Comparison of ENCODE assay signal across 25 cellular contexts in genomic region chr4:86530183-86530582, GRCh38.
DNase-seq lines count a peak whose midpoint lies in the region; ATAC-seq, FAIRE-seq and TF ChIP-seq lines count a peak whose summit lies in the region.
"Had no signal": no experiment of that assay in that cellular context is flagged by ENCODE, and none has a peak within 500 bp of the region (broad histone marks: within the 10 kb centered on the region; RNA-seq: fewer than 3 reads in every experiment).

No MANE protein-coding gene starts in this region.

- peak; percentile 58 for ATAC-seq in GM18505 (IDR thresholded peaks at IDR 0.05; ENCODE audit: unreplicated experiment)
- ATAC-seq in GM19463 (IDR thresholded peaks at IDR 0.05; ENCODE audit: unreplicated experiment): peak; percentile 86
- ATAC-seq in HG02798 (IDR thresholded peaks at IDR 0.05; ENCODE audit: poor library complexity, unreplicated experiment): peak; percentile 44
- ATAC-seq in HG03432 (IDR thresholded peaks at IDR 0.05; ENCODE audit: unreplicated experiment): peak; percentile 85
- ATAC-seq in GM21528 (IDR thresholded peaks at IDR 0.05; ENCODE audit: low FRiP score, unreplicated experiment): no peak
- no peak for ATAC-seq in right cardiac atrium

- no peak overlapping the region for H3K4me3 ChIP-seq in right cardiac atrium (ENCODE audit: low read length)
- H3K4me3 ChIP-seq: dorsolateral prefrontal cortex had no signal

- no peak overlapping the region for H3K27ac ChIP-seq in right cardiac atrium (ENCODE audit: low read length)
- H3K27ac ChIP-seq: dorsolateral prefrontal cortex had no signal

- no peak for TF ChIP-seq POLR2A in GM18505 (IDR thresholded peaks at IDR 0.05; ENCODE audit: borderline replicate concordance, extremely low read depth, insufficient read depth, insufficient read length)

- no peaks in the 10 kb centered on the region for H3K27me3 ChIP-seq in right cardiac atrium (ENCODE audit: control insufficient read depth, insufficient read depth)
- H3K27me3 ChIP-seq: dorsolateral prefrontal cortex had no signal

- WGBS in right cardiac atrium: 86% methylated on average over 1 of the region's 1 CpG

- no peaks in the 10 kb centered on the region for H3K9me3 ChIP-seq in right cardiac atrium (ENCODE audit: control insufficient read depth, low read length)

- intact Hi-C loops in right cardiac atrium (cut with DNase I): no loop called here

- no peak for DNase-seq in GM19239 (ENCODE audit: insufficient read length, low spot score)
- DNase-seq in right cardiac atrium: no peak
- DNase-seq in medulla oblongata (ENCODE audit: extremely low spot score): no peak
- DNase-seq: activated CD4-positive, alpha-beta T cell treated with anti-CD3 and anti-CD28 coated beads, Interleukin-2, amount 10 ng/mL, durations not matched to agents 7 days and 5 days; activated CD8-positive, alpha-beta memory T cell treated with anti-CD3 and anti-CD28 coated beads, Interleukin-2, amount 50 U/mL, for 4 hours; amniotic stem cell; COR-L47; DND-41; dorsolateral prefrontal cortex; foreskin melanocyte; kidney; NCI-H1092 treated with DMSO at 0.1 percent for 48 hours; NCI-H524 treated with DMSO at 0.1 percent for 48 hours; nucleus accumbens; retina; SHP77; stimulated activated CD4-positive, alpha-beta T cell treated with anti-CD3 and anti-CD28 coated beads, Interleukin-12 subunit alpha, Interleukin-12 subunit beta, amount 100 ng/mL, for 4 hours; stimulated activated CD8-positive, alpha-beta memory T cell treated with anti-CD3 and anti-CD28 coated beads, Interleukin-4, amount 100 ng/mL, for 48 hours; substantia nigra had no signal

- H3K4me1 ChIP-seq in right cardiac atrium (ENCODE audit: control insufficient read depth, insufficient read depth, low read length): no peaks in the 10 kb centered on the region

- no peak for FAIRE-seq in GM19239 (lab: Jason Lieb, UNC)
- FAIRE-seq: kidney, urothelium cell line had no signal

Comparison
In these comparisons a context has a peak if more than half of its experiments do, and no peak if none do; other contexts are left out.
1. ATAC-seq: peak in GM18505 (single experiment), GM19463 (single experiment), HG02798 (single experiment) and HG03432 (single experiment); none in GM21528 (single experiment) and right cardiac atrium (0 of 2).